In genomic region chr9:125297917-125298316, GRCh38 we compare ENCODE assay signal across 27 cellular contexts.
"Had no signal": no experiment of that assay in that cellular context is flagged by ENCODE, and none has a peak within 500 bp of the region (broad histone marks: within the 10 kb centered on the region; RNA-seq: fewer than 3 reads in every experiment).

No MANE protein-coding gene starts in this region.

- H3K4me3 Mint-ChIP-seq: activated CD8-positive, alpha-beta memory T cell treated with anti-CD3 and anti-CD28 coated beads, Interleukin-2, amount 10 ng/mL, durations not matched to agents 7 days and 5 days; activated CD8-positive, alpha-beta T cell treated with anti-CD3 and anti-CD28 coated beads for 36 hours; activated naive CD4-positive, alpha-beta T cell treated with anti-CD3 and anti-CD28 coated beads for 36 hours; effector memory CD8-positive, alpha-beta T cell; mesothelial cell of epicardium; nephron progenitor cell; stimulated activated naive CD8-positive, alpha-beta T cell treated with anti-CD3 and anti-CD28 coated beads, Interleukin-15, Interleukin-2, amounts not matched to agents 100 ng/mL and 50 ng/mL, for 24 hours; T-helper 1 cell treated with Interleukin-12 subunit alpha and Interleukin-12 subunit beta and Interleukin-4 antibody, amounts not matched to agents 30 μg/mL and 1 μg/mL, for 36 hours had no signal

- H3K9me3 ChIP-seq: left lung, pancreas, transverse colon, vagina had no signal

- H3K4me3 ChIP-seq: dorsolateral prefrontal cortex, left lung, pancreas, transverse colon, vagina had no signal

- H3K9me3 Mint-ChIP-seq: activated CD8-positive, alpha-beta T cell treated with anti-CD3 and anti-CD28 coated beads for 36 hours; activated naive CD4-positive, alpha-beta T cell treated with anti-CD3 and anti-CD28 coated beads for 36 hours; effector memory CD8-positive, alpha-beta T cell; mesothelial cell of epicardium; nephron progenitor cell; stimulated activated naive CD8-positive, alpha-beta T cell treated with anti-CD3 and anti-CD28 coated beads, Interleukin-15, Interleukin-2, amounts not matched to agents 100 ng/mL and 50 ng/mL, for 24 hours; T-helper 1 cell treated with Interleukin-12 subunit alpha and Interleukin-12 subunit beta and Interleukin-4 antibody, amounts not matched to agents 30 μg/mL and 1 μg/mL, for 36 hours had no signal

- H3K4me1 Mint-ChIP-seq: mesothelial cell of epicardium, nephron progenitor cell had no signal

- H3K27ac ChIP-seq: brain microvascular endothelial cell, dorsolateral prefrontal cortex, transverse colon, vagina had no signal

- DNase-seq: activated CD4-positive, alpha-beta T cell treated with anti-CD3 and anti-CD28 coated beads for 48 hours; activated CD4-positive, CD25-positive, alpha-beta regulatory T cell; activated CD8-positive, alpha-beta memory T cell treated with anti-CD3 and anti-CD28 coated beads, Interleukin-2, amount 10 ng/mL, durations not matched to agents 7 days and 5 days; activated CD8-positive, alpha-beta T cell treated with anti-CD3 and anti-CD28 coated beads for 36 hours; activated naive CD4-positive, alpha-beta T cell treated with anti-CD3 and anti-CD28 coated beads for 36 hours; activated T-cell treated with anti-CD3 and anti-CD28 coated beads for 4 hours; brain microvascular endothelial cell; central memory CD4-positive, alpha-beta T cell; dorsolateral prefrontal cortex; effector memory CD8-positive, alpha-beta T cell; glutamatergic neuron; hippocampal formation; kidney glomerular epithelial cell; left lung; mammary epithelial cell; nephron progenitor cell; pancreas; right cardiac atrium; stimulated activated CD4-positive, alpha-beta T cell treated with anti-CD3 and anti-CD28 coated beads, Interleukin-12 subunit alpha, Interleukin-12 subunit beta, amount 100 ng/mL, for 4 hours; stimulated activated CD4-positive, alpha-beta T cell treated with anti-CD3 and anti-CD28 coated beads, Interleukin-4, amount 100 ng/mL, for 4 hours; substantia nigra; transverse colon had no signal

- H3K27me3 Mint-ChIP-seq: activated CD8-positive, alpha-beta memory T cell treated with anti-CD3 and anti-CD28 coated beads, Interleukin-2, amount 10 ng/mL, durations not matched to agents 7 days and 5 days; activated CD8-positive, alpha-beta T cell treated with anti-CD3 and anti-CD28 coated beads for 36 hours; effector memory CD8-positive, alpha-beta T cell; stimulated activated naive CD8-positive, alpha-beta T cell treated with anti-CD3 and anti-CD28 coated beads, Interleukin-15, Interleukin-2, amounts not matched to agents 100 ng/mL and 50 ng/mL, for 24 hours had no signal

- H3K27ac Mint-ChIP-seq: activated CD8-positive, alpha-beta memory T cell treated with anti-CD3 and anti-CD28 coated beads, Interleukin-2, amount 10 ng/mL, durations not matched to agents 7 days and 5 days; activated CD8-positive, alpha-beta T cell treated with anti-CD3 and anti-CD28 coated beads for 36 hours; activated naive CD4-positive, alpha-beta T cell treated with anti-CD3 and anti-CD28 coated beads for 36 hours; mesothelial cell of epicardium; T-helper 1 cell treated with Interleukin-12 subunit alpha and Interleukin-12 subunit beta and Interleukin-4 antibody, amounts not matched to agents 30 μg/mL and 1 μg/mL, for 36 hours had no signal

- H3K27me3 ChIP-seq: brain microvascular endothelial cell, dorsolateral prefrontal cortex, left lung, pancreas, transverse colon, vagina had no signal

- ATAC-seq: activated CD8-positive, alpha-beta memory T cell treated with anti-CD3 and anti-CD28 coated beads, Interleukin-2, amount 10 ng/mL, durations not matched to agents 7 days and 5 days; activated CD8-positive, alpha-beta T cell treated with anti-CD3 and anti-CD28 coated beads for 36 hours; effector memory CD8-positive, alpha-beta T cell; esophagus mucosa; right cardiac atrium had no signal
